ENCODE assay signal across 9 cellular contexts in genomic region chr5:146130440-146131045, GRCh38. TPM values are rescaled to one million over a fixed set of nuclear protein-coding genes. Genes with fewer than 3 reads are reported as not detected.
A peak's percentile ranks its signal among the peaks of the same experiment; 100 is the strongest.
DNase-seq lines count a peak whose midpoint lies in the region; ATAC-seq and TF ChIP-seq lines count a peak whose summit lies in the region.
"Had no signal": no experiment of that assay in that cellular context is flagged by ENCODE, and none has a peak within 500 bp of the region (broad histone marks: within the 10 kb centered on the region; RNA-seq: fewer than 3 reads in every experiment).

No MANE protein-coding gene starts in this region.

- no peaks in the 10 kb centered on the region for H3K9me3 ChIP-seq in esophagus squamous epithelium

- no peak for ATAC-seq in GM21526 (IDR thresholded peaks at IDR 0.05; ENCODE audit: low FRiP score, unreplicated experiment)
- no peak for ATAC-seq in GM18909 (IDR thresholded peaks at IDR 0.05; ENCODE audit: poor library complexity, unreplicated experiment)
- ATAC-seq in HG02623 (IDR thresholded peaks at IDR 0.05; ENCODE audit: unreplicated experiment): no peak

- DNase-seq in NCI-H146 (lab: John Stamatoyannopoulos, UW) (peak; percentile 11), NCI-H146 treated with DMSO at 0.1 percent for 48 hours (lab: John Stamatoyannopoulos, UW; ENCODE audit: unreplicated experiment) (no peak), NCI-H69 (lab: John Stamatoyannopoulos, UW) (peak; percentile 56), esophagus squamous epithelium (lab: John Stamatoyannopoulos, UW) (no peak), renal cortical epithelial cell (ENCODE audit: low read depth) (peak; percentile 47)

- no peaks in the 10 kb centered on the region for H3K27me3 ChIP-seq in esophagus squamous epithelium

- TF ChIP-seq POLR2A in esophagus squamous epithelium (IDR thresholded peaks at IDR 0.05): no peak

- 49 to 63% methylated on average over 3 of the region's 3 CpGs for WGBS in esophagus squamous epithelium, 2 donors

- no peaks in the 10 kb centered on the region for H3K4me1 ChIP-seq in esophagus squamous epithelium

- no peak overlapping the region for H3K4me3 ChIP-seq in esophagus squamous epithelium
- H3K4me3 ChIP-seq: skin epidermis had no signal

- H3K36me3 ChIP-seq in esophagus squamous epithelium: peaks cover 0 to 99% (median 19%) of the 10 kb centered on the region in 3 donors

- peak in 5 of 6 experiments; percentile 20 to 59 (median 49) for TF ChIP-seq CTCF in esophagus squamous epithelium (IDR thresholded peaks at IDR 0.05)

- no peak overlapping the region for H3K27ac ChIP-seq in esophagus squamous epithelium
- H3K27ac ChIP-seq: skin epidermis had no signal

- intact Hi-C loops in esophagus squamous epithelium (cut with DNase I): no loop called here

RNA-seq across cellular contexts. Expression of gene PLAC8L1, which starts 25.2 kb away (rescaled TPM):
- total RNA-seq in esophagus squamous epithelium (not detected), renal cortical epithelial cell (not detected in 2 replicates)

RNA-seq across cellular contexts. Expression of gene LARS1, which starts 51.9 kb away (rescaled TPM):
- 10 to 100 TPM; 31.8 to 69.2 (median 57.6) TPM for total RNA-seq in esophagus squamous epithelium
- total RNA-seq in renal cortical epithelial cell: 132 and 139 TPM in 2 replicates

Comparison
In these comparisons a context has a peak if more than half of its experiments do, and no peak if none do; other contexts are left out.
1. DNase-seq: peak in NCI-H146 (single experiment), NCI-H69 (single experiment) and renal cortical epithelial cell (single experiment); none in NCI-H146 treated with DMSO at 0.1 percent for 48 hours (single experiment) and esophagus squamous epithelium (single experiment).